ENCODE assay signal across 11 cellular contexts in genomic region chr19:55070755-55071502, GRCh38. TPM values are rescaled to one million over a fixed set of nuclear protein-coding genes. Genes with fewer than 3 reads are reported as not detected.
DNase-seq lines count a peak whose midpoint lies in the region; ATAC-seq and TF ChIP-seq lines count a peak whose summit lies in the region.
"Had no signal": no experiment of that assay in that cellular context is flagged by ENCODE, and none has a peak within 500 bp of the region (broad histone marks: within the 10 kb centered on the region; RNA-seq: fewer than 3 reads in every experiment).

No MANE protein-coding gene starts in this region.

- RAD21 ChIA-PET in HCT116 (lab: Charles Lee; ENCODE audit: low non-redundant PET in 1 of 2, low total read pairs in 2 of 2, uncharacterized antibody in 2 of 2, unreplicated experiment in 2 of 2) = no interaction called here

- DNase-seq in AG04450 (ENCODE audit: low read depth, low spot score) = peak; percentile 11
- DNase-seq in HCT116 (ENCODE audit: low read depth, low spot score) = peak; percentile 89
- peak; percentile 81 for DNase-seq in iris pigment epithelial cell (ENCODE audit: low read depth)
- DNase-seq in uterus = no peak
- DNase-seq in mesendoderm = no peak
- no peak for DNase-seq in inferior parietal cortex (ENCODE audit: extremely low spot score)
- DNase-seq: COR-L47, foreskin melanocyte, occipital lobe had no signal

- CTCF ChIA-PET in AG04450 (lab: Charles Lee) = interaction anchor here (2.0 kb wide), 1 partner anchor 17 kb away, joined by 4 read pairs; no protein-coding TSS in a partner anchor
- CTCF ChIA-PET in HCT116 (lab: Charles Lee) = no interaction called here

- H2BK15ac ChIP-seq in mesendoderm (replicated peaks; ENCODE audit: low read depth) = no peak overlapping the region

- H3K4ac ChIP-seq in mesendoderm (ENCODE audit: low read depth, low read length) = no peak overlapping the region

- TF ChIP-seq POLR2A in HCT116 (IDR thresholded peaks at IDR 0.05; ENCODE audit: borderline replicate concordance, extremely low read depth, insufficient read depth, insufficient read length) (no peak), uterus (IDR thresholded peaks at IDR 0.05) (no peak)

- no peak overlapping the region for H2BK120ac ChIP-seq in mesendoderm (ENCODE audit: low read depth, low read length)

- intact Hi-C loops in HCT116 (cut with micrococcal nuclease) (no loop called here), uterus (cut with DNase I; ENCODE audit: low total_unique reads) (no loop called here)

- H2AK5ac ChIP-seq in mesendoderm (ENCODE audit: low read length) = no peak overlapping the region

- H2BK5ac ChIP-seq in mesendoderm (ENCODE audit: low read length) = no peak overlapping the region

- H2AFZ ChIP-seq in HCT116 (ENCODE audit: low read depth, low read length, poor library complexity, severe bottlenecking) = no peak overlapping the region

- no peak; the same call in 1 of the 2 replicates for TF ChIP-seq RAD21 in HCT116 (IDR thresholded peaks at IDR 0.05; ENCODE audit: low read depth)

- POLR2A ChIA-PET in AG04450 (lab: Yijun Ruan, JAX) = no interaction called here
- POLR2A ChIA-PET in HCT116 (lab: Charles Lee) = interaction anchor here (1.3 kb wide), 1 partner anchor 9 kb away, joined by 7 read pairs; no protein-coding TSS in a partner anchor

- H3K4me3 ChIP-seq in AG04450 (ENCODE audit: low read depth, low read length) (no peak overlapping the region), HCT116 (replicated peaks in 1 of 2; ENCODE audit: low read depth in 1 of 2, low read length in 2 of 2) (peak overlapping the region in 1 of 2 experiments; percentile 35; a peak in 3 of 4 replicates), uterus (no peak overlapping the region), mesendoderm (ENCODE audit: low read length) (no peak overlapping the region)

- H4K20me1 ChIP-seq in HCT116 (ENCODE audit: insufficient read depth) = no peaks in the 10 kb centered on the region

- no peak overlapping the region for H3K23ac ChIP-seq in mesendoderm (ENCODE audit: low read length)

- H3K9me3 ChIP-seq in AG04450 (ENCODE audit: control insufficient read depth, insufficient read depth, low read length) (peaks cover 4% of the 10 kb centered on the region; the same call in 1 of the 2 replicates), HCT116 (ENCODE audit: control insufficient read depth in 1 of 2, insufficient read depth in 1 of 2, low read depth in 1 of 2, low read length in 2 of 2) (no peaks in the 10 kb centered on the region), uterus (no peaks in the 10 kb centered on the region)

- H3K27ac ChIP-seq in AG04450 (ENCODE audit: low read depth, low read length) = no peak overlapping the region
- peak overlapping the region; percentile 27 for H3K27ac ChIP-seq in HCT116 (ENCODE audit: low read depth, low read length)
- no peak overlapping the region for H3K27ac ChIP-seq in uterus
- H3K27ac ChIP-seq in mesendoderm (ENCODE audit: low read depth, low read length) = no peak overlapping the region

- no peak overlapping the region for H3K56ac ChIP-seq in mesendoderm (ENCODE audit: low read length)

- H3K79me1 ChIP-seq in mesendoderm (ENCODE audit: low read length) = no peaks in the 10 kb centered on the region

- WGBS in mesendoderm (ENCODE audit: extremely low coverage, insufficient coverage, low lambda C conversion rate) = no CpG with 5 or more reads among the region's 14 CpGs

- H3K18ac ChIP-seq in mesendoderm (ENCODE audit: low read length) = no peak overlapping the region

- H3K4me2 ChIP-seq in HCT116 (ENCODE audit: low read length) (peak overlapping the region; percentile 99), mesendoderm (ENCODE audit: low read length) (no peak overlapping the region)

- no peak for TF ChIP-seq CTCF in AG04450 (IDR thresholded peaks at IDR 0.05; ENCODE audit: low read depth, low read length)
- TF ChIP-seq CTCF in HCT116 (IDR thresholded peaks at IDR 0.05 in 2 of 3, conservative IDR thresholded peaks at IDR 0.05 in 1 of 3; ENCODE audit: borderline replicate concordance in 1 of 3, insufficient read depth in 1 of 3, low read depth in 2 of 3, low read length in 2 of 3) = no peak
- no peak for TF ChIP-seq CTCF in uterus (IDR thresholded peaks at IDR 0.05)

- no peak overlapping the region for H4K8ac ChIP-seq in mesendoderm (ENCODE audit: low read depth, low read length)

- no peaks in the 10 kb centered on the region for H3K36me3 ChIP-seq in HCT116 (ENCODE audit: control insufficient read depth in 1 of 2, insufficient read depth in 2 of 2, low read length in 2 of 2)
- H3K36me3 ChIP-seq in uterus = no peaks in the 10 kb centered on the region
- no peaks in the 10 kb centered on the region for H3K36me3 ChIP-seq in mesendoderm (ENCODE audit: control insufficient read depth, insufficient read depth, low read length)

- no TSS peak for BruUV-seq in HCT116 (replicated peaks; lab: Mats Ljungman, UMichigan)

- H4K5ac ChIP-seq in mesendoderm (ENCODE audit: low read length) = no peak overlapping the region

- ATAC-seq in HCT116 = peak; percentile 81
- peak; percentile 90 for ATAC-seq in SK-N-SH treated with all-trans-retinoic acid at 6 μM for 48 hours
- ATAC-seq in HG02852 (IDR thresholded peaks at IDR 0.05; ENCODE audit: unreplicated experiment) = no peak

- H3K27me3 ChIP-seq in AG04450 (ENCODE audit: control insufficient read depth, insufficient read depth, low read length) (peaks cover 24% of the 10 kb centered on the region), HCT116 (ENCODE audit: insufficient read depth, low read length) (no peaks in the 10 kb centered on the region), uterus (peaks cover 0 to 27% of the 10 kb centered on the region in 2 donors), mesendoderm (ENCODE audit: insufficient read depth, low read length, poor library complexity) (no peaks in the 10 kb centered on the region)

- H3K79me2 ChIP-seq in HCT116 (ENCODE audit: insufficient read depth, low read length) (no peaks in the 10 kb centered on the region), mesendoderm (ENCODE audit: control insufficient read depth, insufficient read depth, low read length) (no peaks in the 10 kb centered on the region)

- H3K4me1 ChIP-seq in HCT116 (ENCODE audit: control insufficient read depth in 1 of 2, insufficient read depth in 2 of 2, low read length in 2 of 2) = peaks cover 37 to 46% of the 10 kb centered on the region in 2 experiments
- H3K4me1 ChIP-seq in uterus = no peaks in the 10 kb centered on the region
- peaks cover 4% of the 10 kb centered on the region for H3K4me1 ChIP-seq in mesendoderm (ENCODE audit: control insufficient read depth, low read depth, low read length)

- H3K9ac ChIP-seq in HCT116 (ENCODE audit: low read length) (peak overlapping the region; percentile 43), mesendoderm (ENCODE audit: low read length) (no peak overlapping the region)

- H3K9me2 ChIP-seq in HCT116 (ENCODE audit: insufficient read depth) = no peaks in the 10 kb centered on the region

TF ChIP-seq in HCT116, 20 proteins besides CTCF, POLR2A, EP300 and RAD21 (continues in another document):
- 0 out of 2 replicates have a peak, but pooled peaks have one; percentile 29 for TF ChIP-seq CBX3 (IDR thresholded peaks at IDR 0.05; ENCODE audit: low read depth)
- TF ChIP-seq SIN3A (IDR thresholded peaks at IDR 0.05; ENCODE audit: low read depth) = peak; percentile 75
- peak; percentile 78 for TF ChIP-seq POLR2AphosphoS5 (IDR thresholded peaks at IDR 0.05; ENCODE audit: low read depth, low read length)
- peak; percentile 73 for TF ChIP-seq JUND (IDR thresholded peaks at IDR 0.05)
- TF ChIP-seq SP1 (IDR thresholded peaks at IDR 0.05; ENCODE audit: low read depth) = peak; percentile 81
- TF ChIP-seq EZH2phosphoT487 (IDR thresholded peaks at IDR 0.05; ENCODE audit: borderline replicate concordance) = no peak
- TF ChIP-seq EGR1 (IDR thresholded peaks at IDR 0.05; ENCODE audit: low read depth) = peak; percentile 74
- TF ChIP-seq CEBPB (IDR thresholded peaks at IDR 0.05; ENCODE audit: low read depth) = no peak

TF ChIP-seq in SK-N-SH treated with all-trans-retinoic acid at 6 μM for 48 hours, 23 proteins besides CTCF, POLR2A, EP300 and RAD21 (continues in another document):
- TF ChIP-seq ESRRG (CRISPR knock-in tag; IDR thresholded peaks at IDR 0.05) (no peak), CREB5 (CRISPR knock-in tag; IDR thresholded peaks at IDR 0.05; ENCODE audit: low read depth) (no peak)

RNA-seq across cellular contexts. Expression of gene EPS8L1, which starts 4.7 kb away (rescaled TPM):
- 1.5 and 2.3 TPM in 2 replicates for polyA plus RNA-seq in AG04450 (2011; rRNA removed)
- 1.2 and 2.0 TPM in 2 replicates for polyA minus RNA-seq in AG04450 (2011; rRNA and poly(A)+ RNA removed)
- total RNA-seq in HCT116 (2021; ENCODE audit: unreplicated experiment) (62.1 TPM), uterus (10 to 100 TPM in 1 of 4 donors, 1 to 10 TPM in 2, not detected in 1; 4.2 to 22.4 (median 5.6) TPM)
- polyA plus RNA-seq in HCT116 (2012) = 87.9 and 99.4 TPM in 2 replicates
- polyA plus RNA-seq in mesendoderm (2013, experiment 1 of 2) = 13.8 TPM
- polyA plus RNA-seq in mesendoderm (2013, experiment 2 of 2) = 11.6 TPM

RNA-seq across cellular contexts. Expression of gene RDH13, which starts 8.0 kb away (rescaled TPM):
- polyA plus RNA-seq in AG04450 (2011; rRNA removed) = 3.1 and 4.5 TPM in 2 replicates
- polyA minus RNA-seq in AG04450 (2011; rRNA and poly(A)+ RNA removed) = 4.0 and 7.5 TPM in 2 replicates
- total RNA-seq in HCT116 (2021; ENCODE audit: unreplicated experiment) (31.1 TPM), uterus (10 to 100 TPM in 3 of 4 donors, 1 to 10 TPM in 1; 2.6 to 48.7 (median 17.1) TPM)
- polyA plus RNA-seq in HCT116 (2012) = 22.7 and 23.1 TPM in 2 replicates
- polyA plus RNA-seq in mesendoderm (2013, experiment 1 of 2) = 14.3 TPM
- polyA plus RNA-seq in mesendoderm (2013, experiment 2 of 2) = 14.3 TPM

RNA-seq across cellular contexts. Expression of gene GP6, which starts 32.9 kb away (rescaled TPM):
- 0.11 TPM in 1 of 2 replicates, not detected in the other for polyA plus RNA-seq in AG04450 (2011; rRNA removed)
- polyA minus RNA-seq in AG04450 (2011; rRNA and poly(A)+ RNA removed) = 0.14 TPM in 1 of 2 replicates, not detected in the other
- not detected for total RNA-seq in HCT116 (2021; ENCODE audit: unreplicated experiment)
- polyA plus RNA-seq in HCT116 (2012) = 0.42 and 0.46 TPM in 2 replicates
- under 1 TPM in 2 of 4 donors, not detected in 2; 0.28 to 0.85 TPM for total RNA-seq in uterus
- polyA plus RNA-seq in mesendoderm (2013, experiment 1 of 2) = 0.10 TPM
- 0.04 TPM for polyA plus RNA-seq in mesendoderm (2013, experiment 2 of 2)

RNA-seq across cellular contexts. Expression of gene PPP1R12C, which starts 46.5 kb away (rescaled TPM):
- polyA plus RNA-seq in AG04450 (2011; rRNA removed) = 24.2 and 30.0 TPM in 2 replicates
- polyA minus RNA-seq in AG04450 (2011; rRNA and poly(A)+ RNA removed) = 20.9 and 28.2 TPM in 2 replicates
- total RNA-seq in HCT116 (2021; ENCODE audit: unreplicated experiment) = 83.2 TPM
- 50.0 and 59.9 TPM in 2 replicates for polyA plus RNA-seq in HCT116 (2012)
- total RNA-seq in uterus = 100 to 1,000 TPM in 2 of 4 donors, 10 to 100 TPM in 2; 43.5 to 288 (median 116) TPM
- polyA plus RNA-seq in mesendoderm (2013, experiment 1 of 2) = 42.5 TPM
- polyA plus RNA-seq in mesendoderm (2013, experiment 2 of 2) = 43.2 TPM

Comparison
In these comparisons a context has a peak if more than half of its experiments do, and no peak if none do; other contexts are left out.
1. DNase-seq: peak in AG04450 (single experiment), HCT116 (single experiment) and iris pigment epithelial cell (single experiment); none in uterus (0 of 2), mesendoderm (single experiment) and inferior parietal cortex (single experiment).